In the genomic region with DNA sequence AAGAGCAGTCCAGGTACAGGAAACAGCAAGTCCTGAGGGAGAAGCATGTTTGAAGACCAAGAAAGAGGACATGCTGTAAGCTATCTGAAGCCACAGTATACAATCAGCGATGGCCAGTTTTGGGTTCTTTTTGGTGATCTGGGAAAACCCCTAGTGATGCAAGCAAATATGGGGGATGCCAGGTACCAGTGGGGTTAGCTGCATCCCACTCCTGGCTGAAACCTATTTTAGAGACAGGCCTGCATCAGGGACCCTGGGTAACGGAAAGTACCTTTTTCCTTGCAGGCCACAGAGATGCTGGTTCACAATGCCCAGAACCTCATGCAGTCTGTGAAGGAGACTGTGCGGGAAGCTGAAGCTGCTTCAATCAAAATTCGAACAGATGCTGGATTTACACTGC, we compare ENCODE assay signal across 15 cellular contexts. TPM values are rescaled to one million over a fixed set of nuclear protein-coding genes. Genes with fewer than 3 reads are reported as not detected.
DNase-seq lines count a peak whose midpoint lies in the region; ATAC-seq and TF ChIP-seq lines count a peak whose summit lies in the region.
"Had no signal": no experiment of that assay in that cellular context is flagged by ENCODE, and none has a peak within 500 bp of the region (broad histone marks: within the 10 kb centered on the region; RNA-seq: fewer than 3 reads in every experiment).

No MANE protein-coding gene starts in this region.

- TF ChIP-seq CTCF in left ventricle myocardium inferior (IDR thresholded peaks at IDR 0.05; ENCODE audit: borderline replicate concordance) (no peak), PC-9 (conservative IDR thresholded peaks at IDR 0.05) (no peak), esophagus muscularis mucosa (IDR thresholded peaks at IDR 0.05) (no peak)

- no TSS peak for BruUV-seq in PC-9 (replicated peaks; lab: Mats Ljungman, UMichigan)

- H3K4me3 ChIP-seq in left ventricle myocardium inferior, result no peak overlapping the region
- no peak overlapping the region for H3K4me3 ChIP-seq in PC-9
- H3K4me3 ChIP-seq in esophagus muscularis mucosa, result no peak overlapping the region
- H3K4me3 ChIP-seq: MG63 had no signal

- no peak for ATAC-seq in Right ventricle myocardium inferior
- no peak for ATAC-seq in HG02852 (IDR thresholded peaks at IDR 0.05; ENCODE audit: unreplicated experiment)

- H3K9me3 ChIP-seq in left ventricle myocardium inferior (replicated peaks) (no peaks in the 10 kb centered on the region), PC-9 (ENCODE audit: insufficient read depth, low read depth) (no peaks in the 10 kb centered on the region), esophagus muscularis mucosa (no peaks in the 10 kb centered on the region)
- H3K9me3 ChIP-seq: MG63 had no signal

- no peaks in the 10 kb centered on the region for H3K9me2 ChIP-seq in PC-9 (ENCODE audit: insufficient read depth)

- H3K36me3 ChIP-seq in left ventricle myocardium inferior, result peaks cover 91% of the 10 kb centered on the region
- peaks cover 46% of the 10 kb centered on the region for H3K36me3 ChIP-seq in PC-9 (ENCODE audit: low read depth)
- H3K36me3 ChIP-seq in esophagus muscularis mucosa, result peaks cover 33 to 99% (median 86%) of the 10 kb centered on the region in 4 donors

- H4K20me1 ChIP-seq in PC-9 (ENCODE audit: insufficient read depth), result no peaks in the 10 kb centered on the region

- POLR2A ChIA-PET in PC-9 (lab: Charles Lee; ENCODE audit: unreplicated experiment), result no interaction called here

- WGBS in esophagus muscularis mucosa, result 87% methylated on average over 4 of the region's 4 CpGs

- H3K4me1 ChIP-seq in left ventricle myocardium inferior, result peaks cover 53% of the 10 kb centered on the region
- peaks cover 15% of the 10 kb centered on the region for H3K4me1 ChIP-seq in PC-9 (replicated peaks; ENCODE audit: insufficient read depth)
- H3K4me1 ChIP-seq in esophagus muscularis mucosa, result peaks cover 3 to 56% (median 44%) of the 10 kb centered on the region in 4 donors

- TF ChIP-seq POLR2A in esophagus muscularis mucosa (IDR thresholded peaks at IDR 0.05; ENCODE audit: low read depth), result no peak

- no peaks in the 10 kb centered on the region for H3K79me2 ChIP-seq in PC-9 (ENCODE audit: low read depth)

- no peak for TF ChIP-seq EP300 in esophagus muscularis mucosa (IDR thresholded peaks at IDR 0.05)

- intact Hi-C loops in left ventricle myocardium inferior (cut with micrococcal nuclease), result no loop called here
- intact Hi-C loops in Right ventricle myocardium inferior (cut with DNase I), result no loop called here
- intact Hi-C loops in PC-9 (cut with micrococcal nuclease; ENCODE audit: unreplicated experiment), result loop anchor here (10.0 kb wide), 1 partner anchor 987 kb away; a partner anchor contains a TSS
- intact Hi-C loops in esophagus muscularis mucosa (cut with DNase I), result no loop called here

- peaks cover 65% of the 10 kb centered on the region; the same call in 1 of the 2 replicates for H3F3A ChIP-seq in PC-9 (ENCODE audit: insufficient read depth, low read depth)

- no peak overlapping the region for H3K4me2 ChIP-seq in PC-9

- H2AFZ ChIP-seq in PC-9, result no peak overlapping the region

- H3K27me3 ChIP-seq in left ventricle myocardium inferior (ENCODE audit: low read depth), result no peaks in the 10 kb centered on the region
- H3K27me3 ChIP-seq in PC-9 (ENCODE audit: insufficient read depth, low read depth), result no peaks in the 10 kb centered on the region
- no peaks in the 10 kb centered on the region for H3K27me3 ChIP-seq in esophagus muscularis mucosa
- H3K27me3 ChIP-seq: MG63 had no signal

- H3K27ac ChIP-seq in left ventricle myocardium inferior (replicated peaks) (peak overlapping the region; percentile 34), PC-9 (peak overlapping the region; percentile 40; the same call in 1 of the 2 replicates), esophagus muscularis mucosa (replicated peaks in 1 of 4) (peak overlapping the region in 3 of 4 donors; percentile 20 to 45 (median 23)), caudate nucleus (ENCODE audit: low read depth, low read length) (no peak overlapping the region)
- H3K27ac ChIP-seq: WERI-Rb-1 had no signal

- DNase-seq in left ventricle myocardium inferior, result no peak
- no peak for DNase-seq in Right ventricle myocardium inferior (ENCODE audit: missing footprints)
- no peak for DNase-seq in PC-9
- no peak for DNase-seq in esophagus muscularis mucosa (ENCODE audit: extremely low spot score)
- no peak for DNase-seq in SKM-1 (lab: John Stamatoyannopoulos, UW; ENCODE audit: unreplicated experiment)
- no peak for DNase-seq in caudate nucleus (lab: John Stamatoyannopoulos, UW)
- DNase-seq in HCEC 1CT, result no peak
- DNase-seq: activated T-cell treated with anti-CD3 and anti-CD28 coated beads for 4 hours; DMS79; effector memory CD4-positive, alpha-beta T cell; MG63; NCI-H2171; stimulated activated CD4-positive, alpha-beta T cell treated with anti-CD3 and anti-CD28 coated beads, Interleukin-15, amount 100 ng/mL, for 24 hours; WERI-Rb-1 had no signal

- CTCF ChIA-PET in PC-9 (lab: Charles Lee), result no interaction called here

RNA-seq across cellular contexts. Expression of gene AP3M1, which starts 32.9 kb away (rescaled TPM):
- total RNA-seq in left ventricle myocardium inferior, result 30.6 TPM
- 28.0 TPM for total RNA-seq in Right ventricle myocardium inferior
- 44.0 and 59.4 TPM in 2 replicates for total RNA-seq in PC-9 (2021)
- total RNA-seq in esophagus muscularis mucosa, result 10 to 100 TPM; 26.5 to 36.4 (median 31.4) TPM

RNA-seq across cellular contexts. Expression of gene ADK, which starts 33.3 kb away (rescaled TPM):
- 41.3 TPM for total RNA-seq in left ventricle myocardium inferior
- total RNA-seq in Right ventricle myocardium inferior, result 41.4 TPM
- 133 and 159 TPM in 2 replicates for total RNA-seq in PC-9 (2021)
- total RNA-seq in esophagus muscularis mucosa, result 10 to 100 TPM; 20.2 to 23.3 (median 21.2) TPM
